8 cellular contexts compared by ENCODE assay signal in the genomic region with DNA sequence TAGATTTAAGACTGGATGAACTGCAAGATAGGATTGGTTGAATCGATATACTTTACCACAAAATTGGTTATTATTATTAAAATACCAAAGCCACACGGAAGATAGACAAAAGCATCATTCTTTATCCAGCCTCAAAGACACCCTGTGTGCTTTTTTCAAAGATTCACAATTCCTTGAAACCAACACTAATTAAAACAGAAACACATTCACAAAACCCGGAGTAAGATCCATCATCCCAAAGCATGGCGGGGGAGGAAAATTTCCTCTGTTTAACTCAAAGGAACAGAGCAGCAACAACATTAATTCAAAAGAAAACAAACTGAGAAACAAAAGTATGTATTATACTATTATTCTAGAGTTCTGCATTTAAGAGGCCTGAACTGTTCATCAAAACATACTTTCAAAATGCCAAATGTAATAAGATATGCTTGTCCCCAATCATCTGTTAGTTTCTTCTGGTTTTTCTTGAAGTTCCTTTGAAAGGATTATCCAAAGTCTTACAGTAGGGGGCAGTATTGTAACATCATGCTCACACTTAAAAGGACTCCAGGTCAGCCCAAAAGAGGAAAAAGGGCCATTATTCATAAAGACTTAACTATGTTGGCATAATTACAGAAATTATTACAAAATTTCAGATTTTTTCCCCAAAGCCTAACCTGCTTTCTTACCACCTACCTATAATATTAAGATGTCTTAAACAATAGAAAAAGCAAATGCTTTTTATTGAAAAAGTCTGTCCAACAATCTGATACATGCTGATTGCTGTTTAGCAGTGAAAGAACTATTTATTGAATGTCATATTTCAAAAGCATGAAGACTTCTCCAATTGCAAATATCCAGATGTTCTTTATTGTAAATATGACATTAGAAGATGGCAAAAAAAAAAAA.
DNase-seq lines count a peak whose midpoint lies in the region; ATAC-seq and FAIRE-seq lines count a peak whose summit lies in the region.

No MANE protein-coding gene starts in this region.

- DNase-seq in DMS53 treated with DMSO at 0.1 percent for 48 hours (lab: John Stamatoyannopoulos, UW; ENCODE audit: unreplicated experiment): peak; percentile 51
- peak; percentile 19 for DNase-seq in H7
- DNase-seq in NCI-H2029 (lab: John Stamatoyannopoulos, UW): peak; percentile 41
- peak; percentile 57 for DNase-seq in glomerular visceral epithelial cell (ENCODE audit: extremely low spot score)
- DNase-seq in putamen (ENCODE audit: low spot score): peak; percentile 63

- no peaks in the 10 kb centered on the region for H3K36me3 ChIP-seq in H7 (replicated peaks; ENCODE audit: control insufficient read depth, insufficient read depth, low read length)

- H3K4me3 ChIP-seq in H7 (ENCODE audit: insufficient read depth, low read depth, low read length): no peak overlapping the region

- ATAC-seq in HG03045 (IDR thresholded peaks at IDR 0.05; ENCODE audit: unreplicated experiment): no peak
- no peak for ATAC-seq in HG03521 (IDR thresholded peaks at IDR 0.05; ENCODE audit: unreplicated experiment)

- FAIRE-seq in TTC549 (lab: Jason Lieb, UNC): peak; percentile 96

- H3K27me3 ChIP-seq in H7 (ENCODE audit: control insufficient read depth, insufficient read depth, low read length): no peaks in the 10 kb centered on the region
